ENCODE assay signal across 18 cellular contexts in genomic region chr16:78659216-78659615, GRCh38.
"Had no signal": no experiment of that assay in that cellular context is flagged by ENCODE, and none has a peak within 500 bp of the region (broad histone marks: within the 10 kb centered on the region; RNA-seq: fewer than 3 reads in every experiment).

No MANE protein-coding gene starts in this region.

- H3K4me1 Mint-ChIP-seq: activated CD4-positive, alpha-beta memory T cell treated with anti-CD3 and anti-CD28 coated beads, Interleukin-2, amount 10 ng/mL, durations not matched to agents 7 days and 5 days; activated CD8-positive, alpha-beta memory T cell treated with anti-CD3 and anti-CD28 coated beads, Interleukin-2, amount 10 ng/mL, durations not matched to agents 7 days and 5 days; activated naive CD8-positive, alpha-beta T cell treated with anti-CD3 and anti-CD28 coated beads for 36 hours; activated T-helper 17 cell treated with anti-CD3 and anti-CD28 coated beads, Interleukin-2, amount 50 U/mL, for 72 hours had no signal

- H3K27ac ChIP-seq: esophagus squamous epithelium, tibial nerve had no signal

- ATAC-seq: activated CD8-positive, alpha-beta memory T cell treated with anti-CD3 and anti-CD28 coated beads, Interleukin-2, amount 10 ng/mL, durations not matched to agents 7 days and 5 days; activated T-helper 17 cell treated with anti-CD3 and anti-CD28 coated beads, Interleukin-2, amount 50 U/mL, for 72 hours had no signal

- H3K27ac Mint-ChIP-seq: activated B cell treated with CpG ODN at 0.5 μM for 24 hours; activated CD4-positive, alpha-beta memory T cell treated with anti-CD3 and anti-CD28 coated beads, Interleukin-2, amount 10 ng/mL, durations not matched to agents 7 days and 5 days; activated CD8-positive, alpha-beta memory T cell treated with anti-CD3 and anti-CD28 coated beads, Interleukin-2, amount 10 ng/mL, durations not matched to agents 7 days and 5 days; activated naive CD8-positive, alpha-beta T cell treated with anti-CD3 and anti-CD28 coated beads for 36 hours; activated T-helper 17 cell treated with anti-CD3 and anti-CD28 coated beads, Interleukin-2, amount 50 U/mL, for 72 hours; dendritic cell treated with granulocyte-macrophage colony-stimulating factor and Interleukin-4, amounts not matched to agents 40 ng/mL and 50 ng/mL, for 4 days; memory B cell; stimulated activated naive CD8-positive, alpha-beta T cell treated with anti-CD3 and anti-CD28 coated beads, Interleukin-15, Interleukin-2, amounts not matched to agents 100 ng/mL and 50 ng/mL, for 24 hours had no signal

- H3K36me3 Mint-ChIP-seq: activated CD8-positive, alpha-beta memory T cell treated with anti-CD3 and anti-CD28 coated beads, Interleukin-2, amount 10 ng/mL, durations not matched to agents 7 days and 5 days; activated naive CD8-positive, alpha-beta T cell treated with anti-CD3 and anti-CD28 coated beads for 36 hours; memory B cell had no signal

- H3K27me3 Mint-ChIP-seq: activated B cell treated with CpG ODN at 0.5 μM for 24 hours; activated CD8-positive, alpha-beta memory T cell treated with anti-CD3 and anti-CD28 coated beads, Interleukin-2, amount 10 ng/mL, durations not matched to agents 7 days and 5 days; activated naive CD8-positive, alpha-beta T cell treated with anti-CD3 and anti-CD28 coated beads for 36 hours; activated T-helper 17 cell treated with anti-CD3 and anti-CD28 coated beads, Interleukin-2, amount 50 U/mL, for 72 hours; dendritic cell treated with granulocyte-macrophage colony-stimulating factor and Interleukin-4, amounts not matched to agents 40 ng/mL and 50 ng/mL, for 4 days; stimulated activated naive CD8-positive, alpha-beta T cell treated with anti-CD3 and anti-CD28 coated beads, Interleukin-15, Interleukin-2, amounts not matched to agents 100 ng/mL and 50 ng/mL, for 24 hours had no signal

- H3K36me3 ChIP-seq: esophagus squamous epithelium, tibial nerve had no signal

- H3K4me3 Mint-ChIP-seq: activated B cell treated with CpG ODN at 0.5 μM for 24 hours; activated CD4-positive, alpha-beta memory T cell treated with anti-CD3 and anti-CD28 coated beads, Interleukin-2, amount 10 ng/mL, durations not matched to agents 7 days and 5 days; activated CD8-positive, alpha-beta memory T cell treated with anti-CD3 and anti-CD28 coated beads, Interleukin-2, amount 10 ng/mL, durations not matched to agents 7 days and 5 days; activated naive CD8-positive, alpha-beta T cell treated with anti-CD3 and anti-CD28 coated beads for 36 hours; activated T-helper 17 cell treated with anti-CD3 and anti-CD28 coated beads, Interleukin-2, amount 50 U/mL, for 72 hours; dendritic cell treated with granulocyte-macrophage colony-stimulating factor and Interleukin-4, amounts not matched to agents 40 ng/mL and 50 ng/mL, for 4 days; memory B cell; neural crest cell; stimulated activated naive CD8-positive, alpha-beta T cell treated with anti-CD3 and anti-CD28 coated beads, Interleukin-15, Interleukin-2, amounts not matched to agents 100 ng/mL and 50 ng/mL, for 24 hours had no signal

- H3K27me3 ChIP-seq: esophagus squamous epithelium, tibial nerve had no signal

- H3K9me3 ChIP-seq: esophagus squamous epithelium, tibial nerve had no signal

- DNase-seq: activated B cell treated with CpG ODN at 0.5 μM for 24 hours; activated CD4-positive, alpha-beta memory T cell treated with anti-CD3 and anti-CD28 coated beads, Interleukin-2, amount 10 ng/mL, durations not matched to agents 7 days and 5 days; activated CD4-positive, alpha-beta T cell treated with anti-CD3 and anti-CD28 coated beads for 4 hours; activated CD8-positive, alpha-beta memory T cell treated with anti-CD3 and anti-CD28 coated beads, Interleukin-2, amount 10 ng/mL, durations not matched to agents 7 days and 5 days; activated naive CD4-positive, alpha-beta T cell; activated naive CD8-positive, alpha-beta T cell treated with anti-CD3 and anti-CD28 coated beads for 36 hours; activated T-cell treated with anti-CD3 and anti-CD28 coated beads, Interleukin-2, amount 50 U/mL, for 1 hour; amniotic stem cell; effector memory CD4-positive, alpha-beta T cell; esophagus squamous epithelium; hippocampal formation; retina had no signal

- H3K9me3 Mint-ChIP-seq: activated B cell treated with CpG ODN at 0.5 μM for 24 hours; activated CD4-positive, alpha-beta memory T cell treated with anti-CD3 and anti-CD28 coated beads, Interleukin-2, amount 10 ng/mL, durations not matched to agents 7 days and 5 days; activated naive CD8-positive, alpha-beta T cell treated with anti-CD3 and anti-CD28 coated beads for 36 hours; activated T-helper 17 cell treated with anti-CD3 and anti-CD28 coated beads, Interleukin-2, amount 50 U/mL, for 72 hours; dendritic cell treated with granulocyte-macrophage colony-stimulating factor and Interleukin-4, amounts not matched to agents 40 ng/mL and 50 ng/mL, for 4 days; memory B cell; neural crest cell; stimulated activated naive CD8-positive, alpha-beta T cell treated with anti-CD3 and anti-CD28 coated beads, Interleukin-15, Interleukin-2, amounts not matched to agents 100 ng/mL and 50 ng/mL, for 24 hours had no signal

- H3K4me3 ChIP-seq: esophagus squamous epithelium, tibial nerve had no signal

- H3K4me1 ChIP-seq: tibial nerve had no signal
